ENCODE assay signal across 24 cellular contexts in the genomic region with DNA sequence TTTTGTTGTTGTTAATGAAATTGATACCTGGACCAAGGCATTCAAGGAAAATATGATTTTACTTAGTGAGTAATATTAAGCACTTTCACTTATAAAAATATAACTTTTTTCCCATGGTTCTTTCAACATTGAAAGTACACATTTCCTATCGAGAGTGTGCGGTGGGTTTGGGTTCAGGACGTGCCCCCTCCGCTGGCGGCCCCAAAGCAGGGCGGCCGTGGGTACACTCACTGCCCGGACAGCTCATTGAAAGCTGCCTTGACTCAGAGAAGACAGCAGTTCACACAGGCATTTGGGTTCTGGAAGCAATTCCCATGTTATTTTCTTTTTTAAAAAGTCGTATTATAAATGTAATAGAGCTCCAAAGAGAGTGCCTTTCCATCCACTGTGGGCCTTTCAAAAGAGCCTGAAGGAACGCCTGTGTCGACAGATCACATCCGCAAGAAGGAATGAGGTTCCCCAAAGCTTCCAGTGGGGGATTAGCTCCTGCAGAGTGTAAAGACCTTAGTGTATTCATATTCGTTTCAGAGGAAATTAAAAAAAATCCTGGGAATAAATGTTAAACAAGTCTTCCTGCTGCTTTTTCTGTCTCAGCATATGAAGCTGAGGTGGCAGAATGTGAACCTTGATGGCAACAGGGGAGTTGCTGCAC.
DNase-seq lines count a peak whose midpoint lies in the region; ATAC-seq, FAIRE-seq and TF ChIP-seq lines count a peak whose summit lies in the region.
"Had no signal": no experiment of that assay in that cellular context is flagged by ENCODE, and none has a peak within 500 bp of the region (broad histone marks: within the 10 kb centered on the region; RNA-seq: fewer than 3 reads in every experiment).

No MANE protein-coding gene starts in this region.

- H4K8ac ChIP-seq in H1 (ENCODE audit: extremely low read depth, insufficient read depth, low read length) = no peak overlapping the region

- WGBS in H1 (ENCODE audit: extremely low coverage in 1 of 2, insufficient coverage in 1 of 2, insufficient read length in 1 of 2, insufficient replicate concordance in 2 of 2, low coverage in 1 of 2, low lambda C conversion rate in 2 of 2, missing lambda C conversion rate in 1 of 2), 2 experiments = 73% methylated on average over 13 of the region's 13 CpGs; no CpG with 5 or more reads in 1 of the 2 experiments
- WGBS in aorta, 2 donors = 40 to 50% methylated on average over 13 of the region's 13 CpGs

- no peak overlapping the region for H3K14ac ChIP-seq in H1 (ENCODE audit: insufficient read length)

- no peak overlapping the region for H2BK120ac ChIP-seq in H1 (replicated peaks; ENCODE audit: low read depth, low read length)

- no peaks in the 10 kb centered on the region for H3K27me3 ChIP-seq in Loucy (ENCODE audit: insufficient read depth, low read length, poor library complexity, severe bottlenecking)
- H3K27me3 ChIP-seq in H1 (replicated peaks in 1 of 4; ENCODE audit: control insufficient read depth in 3 of 4, extremely low read depth in 1 of 4, insufficient read depth in 3 of 4, low read length in 3 of 4) = no peaks in the 10 kb centered on the region
- H3K27me3 ChIP-seq in neural progenitor cell = no peaks in the 10 kb centered on the region
- no peaks in the 10 kb centered on the region for H3K27me3 ChIP-seq in aorta (ENCODE audit: control insufficient read depth in 1 of 2, insufficient read depth in 2 of 2, low read length in 1 of 2)
- H3K27me3 ChIP-seq in HAP-1 (ENCODE audit: low read depth) = no peaks in the 10 kb centered on the region

- H3K9me3 ChIP-seq in Loucy (ENCODE audit: insufficient read depth, low read depth, low read length) (no peaks in the 10 kb centered on the region), H1 (ENCODE audit: insufficient read depth in 2 of 2, low read depth in 1 of 2, low read length in 1 of 2) (no peaks in the 10 kb centered on the region), neural progenitor cell (ENCODE audit: low read depth) (no peaks in the 10 kb centered on the region), aorta (ENCODE audit: control insufficient read depth, low read length) (no peaks in the 10 kb centered on the region), HAP-1 (no peaks in the 10 kb centered on the region)
- H3K9me3 ChIP-seq: BE2C had no signal

- intact Hi-C loops in aorta (cut with DNase I) = no loop called here

- no peak overlapping the region for H3K4me3 ChIP-seq in Loucy (ENCODE audit: low read length, poor library complexity, severe bottlenecking)
- H3K4me3 ChIP-seq in H1 (ENCODE audit: extremely low read depth in 1 of 4, insufficient read depth in 2 of 4, low read depth in 3 of 4, low read length in 4 of 4) = no peak overlapping the region
- no peak overlapping the region for H3K4me3 ChIP-seq in neural progenitor cell
- no peak overlapping the region for H3K4me3 ChIP-seq in aorta (ENCODE audit: low read length in 2 of 2)
- no peak overlapping the region for H3K4me3 ChIP-seq in HAP-1
- H3K4me3 ChIP-seq: K562 had no signal

- no peak overlapping the region for H2AK5ac ChIP-seq in H1 (ENCODE audit: low read depth, low read length)

- no peak overlapping the region for H2BK12ac ChIP-seq in H1 (ENCODE audit: low read depth, low read length)

- CTCF ChIA-PET in H1 (lab: Charles Lee; ENCODE audit: partially characterized antibody) = interaction anchor here (0.9 to 3.5 kb wide), 9 partner anchors 10 to 218 kb away, joined by 3 to 22 read pairs (median 3); no protein-coding TSS in a partner anchor

- ATAC-seq in aorta (ENCODE audit: low FRiP score) (no peak), HG03342 (IDR thresholded peaks at IDR 0.05; ENCODE audit: unreplicated experiment) (no peak)
- ATAC-seq: K562 had no signal

- no peaks in the 10 kb centered on the region for H3K79me2 ChIP-seq in Loucy (ENCODE audit: insufficient read depth, low read length)
- H3K79me2 ChIP-seq in H1 (ENCODE audit: control insufficient read depth in 1 of 2, insufficient read depth in 2 of 2, low read length in 2 of 2) = no peaks in the 10 kb centered on the region
- H3K79me2 ChIP-seq in neural progenitor cell (ENCODE audit: low read depth) = no peaks in the 10 kb centered on the region

- H3K9me3 Mint-ChIP-seq in neural progenitor cell = no peaks in the 10 kb centered on the region
- H3K9me3 Mint-ChIP-seq: CD8-positive, alpha-beta memory T cell had no signal

- H2AFZ ChIP-seq in Loucy (ENCODE audit: low read length) (0 out of 2 replicates have a peak overlapping the region, but pooled peaks have one; percentile 52), H1 (ENCODE audit: low read length) (no peak overlapping the region), neural progenitor cell (replicated peaks) (no peak overlapping the region)

- H4K20me1 ChIP-seq in Loucy (ENCODE audit: insufficient read depth, low read length, poor library complexity, severe bottlenecking) (no peaks in the 10 kb centered on the region), H1 (replicated peaks in 1 of 2; ENCODE audit: control insufficient read depth in 1 of 2, insufficient read depth in 2 of 2, low read length in 2 of 2) (no peaks in the 10 kb centered on the region), neural progenitor cell (ENCODE audit: low read depth) (no peaks in the 10 kb centered on the region)

- H3F3A ChIP-seq in Loucy (ENCODE audit: low read depth) (no peaks in the 10 kb centered on the region), neural progenitor cell (ENCODE audit: low read depth) (no peaks in the 10 kb centered on the region)

- POLR2A ChIA-PET in H1 (lab: Charles Lee; ENCODE audit: partially characterized antibody) = interaction anchor here (1.7 kb wide), 1 partner anchor 12 kb away, joined by 3 read pairs; no protein-coding TSS in a partner anchor

- no peak for FAIRE-seq in H1 (lab: Jason Lieb, UNC)
- FAIRE-seq: A204.1, G401.6, GM12891, GM19239, H54, HTR-8/SVneo, K562 had no signal

- peaks cover 14% of the 10 kb centered on the region for H3K4me1 Mint-ChIP-seq in neural progenitor cell
- H3K4me1 Mint-ChIP-seq: CD8-positive, alpha-beta memory T cell had no signal

- no peaks in the 10 kb centered on the region for H3K27me3 Mint-ChIP-seq in neural progenitor cell (ENCODE audit: insufficient read depth, low read depth)

- no peak overlapping the region for H2BK15ac ChIP-seq in H1 (ENCODE audit: low read length)

- H3K27ac ChIP-seq in H1 (ENCODE audit: low read depth, low read length) (no peak overlapping the region), neural progenitor cell (no peak overlapping the region), aorta (ENCODE audit: low read depth in 1 of 2, low read length in 2 of 2) (peak overlapping the region; percentile 50 to 79)

- H3K4me3 Mint-ChIP-seq in neural progenitor cell = no peak overlapping the region
- H3K4me3 Mint-ChIP-seq: CD4-positive, CD25-positive, alpha-beta regulatory T cell; CD8-positive, alpha-beta memory T cell had no signal

- H2BK20ac ChIP-seq in H1 (ENCODE audit: low read length) = no peak overlapping the region

- no peak for TF ChIP-seq CTCF in Loucy (conservative IDR thresholded peaks at IDR 0.05; ENCODE audit: low read length)
- peak; percentile 24 to 39 (median 30); a peak in 3 of 4 replicates for TF ChIP-seq CTCF in H1 (IDR thresholded peaks at IDR 0.05; ENCODE audit: control extremely low read depth in 1 of 3, insufficient read depth in 1 of 3, low read depth in 1 of 3, low read length in 3 of 3)
- TF ChIP-seq CTCF in neural progenitor cell (IDR thresholded peaks at IDR 0.05) = peak; percentile 21

- no peak overlapping the region for H4K5ac ChIP-seq in H1 (ENCODE audit: insufficient read length, low read depth, low read length)

- TF ChIP-seq POLR2A in H1 (IDR thresholded peaks at IDR 0.05; ENCODE audit: control extremely low read depth in 1 of 2, low read depth in 2 of 2, low read length in 2 of 2) = no peak

- H3K4me2 ChIP-seq in Loucy (ENCODE audit: low read depth, low read length, poor library complexity, severe bottlenecking) (peak overlapping the region; percentile 52), H1 (ENCODE audit: insufficient read depth in 1 of 2, low read depth in 2 of 2, low read length in 2 of 2) (no peak overlapping the region), neural progenitor cell (no peak overlapping the region)

- H3K4ac ChIP-seq in H1 (replicated peaks; ENCODE audit: insufficient read length, low read depth, low read length) = no peak overlapping the region

- H3K23me2 ChIP-seq in H1 (ENCODE audit: low read depth, low read length) = no peaks in the 10 kb centered on the region

- no peak overlapping the region for H3K56ac ChIP-seq in H1 (replicated peaks; ENCODE audit: insufficient read length, low read depth, low read length)

- H3K4me1 ChIP-seq in Loucy (ENCODE audit: insufficient read depth, low read length, poor library complexity, severe bottlenecking) (peaks cover 15% of the 10 kb centered on the region), H1 (replicated peaks in 1 of 4; ENCODE audit: control insufficient read depth in 3 of 4, insufficient read depth in 4 of 4, low read length in 3 of 4) (peaks cover 0 to 6% (median 1%) of the 10 kb centered on the region in 4 experiments; a peak in 2 of 7 replicates), neural progenitor cell (no peaks in the 10 kb centered on the region), aorta (ENCODE audit: control insufficient read depth in 1 of 2, insufficient read depth in 2 of 2, low read length in 2 of 2) (peaks cover 7 to 18% of the 10 kb centered on the region in 2 donors), HAP-1 (no peaks in the 10 kb centered on the region)
- H3K4me1 ChIP-seq: BE2C had no signal

- peak in 1 of 2 experiments; percentile 38; a peak in 2 of 4 replicates for TF ChIP-seq RAD21 in H1 (IDR thresholded peaks at IDR 0.05 in 1 of 2, conservative IDR thresholded peaks at IDR 0.05 in 1 of 2; ENCODE audit: low read depth in 2 of 2, low read length in 2 of 2)

- no peaks in the 10 kb centered on the region for H3K79me1 ChIP-seq in H1 (ENCODE audit: low read depth, low read length)

- no peak overlapping the region for H4K91ac ChIP-seq in H1 (replicated peaks; ENCODE audit: insufficient read length, low read length)

- no peaks in the 10 kb centered on the region for H3K36me3 Mint-ChIP-seq in neural progenitor cell
- H3K36me3 Mint-ChIP-seq: CD4-positive, CD25-positive, alpha-beta regulatory T cell; CD8-positive, alpha-beta memory T cell had no signal

- H3K36me3 ChIP-seq in Loucy (ENCODE audit: insufficient read depth, low read length) = no peaks in the 10 kb centered on the region
- H3K36me3 ChIP-seq in H1 (ENCODE audit: control insufficient read depth in 2 of 4, insufficient read depth in 4 of 4, low read length in 3 of 4) = no peaks in the 10 kb centered on the region
- no peaks in the 10 kb centered on the region for H3K36me3 ChIP-seq in neural progenitor cell
- peaks cover 0 to 7% of the 10 kb centered on the region in 2 donors for H3K36me3 ChIP-seq in aorta (ENCODE audit: control insufficient read depth in 1 of 2, insufficient read depth in 2 of 2, low read length in 1 of 2)
- no peaks in the 10 kb centered on the region for H3K36me3 ChIP-seq in HAP-1 (replicated peaks)
- H3K36me3 ChIP-seq: BE2C had no signal

- H3K27ac Mint-ChIP-seq in neural progenitor cell = no peak overlapping the region
- H3K27ac Mint-ChIP-seq: CD4-positive, CD25-positive, alpha-beta regulatory T cell; CD8-positive, alpha-beta memory T cell had no signal

- no peak for DNase-seq in H1 (ENCODE audit: low read depth in 1 of 2, low spot score in 2 of 2)
- DNase-seq in neural progenitor cell (ENCODE audit: low spot score) = no peak
- no peak for DNase-seq in aorta
- DNase-seq in HAP-1 (ENCODE audit: low spot score in 2 of 2) = no peak
- no peak for DNase-seq in NOMO-1 treated with dmso at 0.1 percent for 144 hours (lab: John Stamatoyannopoulos, UW; ENCODE audit: unreplicated experiment)
- no peak for DNase-seq in NCI-H1694 (lab: John Stamatoyannopoulos, UW)
- DNase-seq: ACHN; BE2C; C1 segment of cervical spinal cord; CD4-positive, CD25-positive, alpha-beta regulatory T cell; CD8-positive, alpha-beta memory T cell; COR-L47; DMS 273 treated with DMSO at 0.1 percent for 48 hours; DMS53; DND-41 had no signal

- no peak overlapping the region for H3K9ac ChIP-seq in Loucy (ENCODE audit: low read depth, low read length, poor library complexity, severe bottlenecking)
- no peak overlapping the region for H3K9ac ChIP-seq in H1 (replicated peaks in 1 of 4; ENCODE audit: extremely low read depth in 1 of 4, low read depth in 3 of 4, low read length in 3 of 4)
- H3K9ac ChIP-seq in neural progenitor cell = no peak overlapping the region

- in situ Hi-C loops in HAP-1 (cut with MboI; ENCODE audit: low sequenced_read_pairs) = no loop called here

- no peak for TF ChIP-seq EP300 in H1 (IDR thresholded peaks at IDR 0.05; ENCODE audit: borderline replicate concordance in 1 of 2, low read depth in 2 of 2, low read length in 2 of 2)

- no peak overlapping the region for H3K18ac ChIP-seq in H1 (ENCODE audit: extremely low read depth, low read length)

- no peaks in the 10 kb centered on the region for H3K9me2 ChIP-seq in Loucy (replicated peaks; ENCODE audit: low read depth, low read length)

- no peak overlapping the region for H3K23ac ChIP-seq in H1 (ENCODE audit: insufficient read length)

- no peak overlapping the region for H2BK5ac ChIP-seq in H1 (ENCODE audit: low read depth, low read length)

Comparison
In these comparisons a context has a peak if more than half of its experiments do, and no peak if none do; other contexts are left out.
1. H3K27ac ChIP-seq: peak in aorta (2 of 2); none in H1 (single experiment) and neural progenitor cell (single experiment).